In genomic region chr20:653590-654426, GRCh38 we compare ENCODE assay signal across 8 cellular contexts. TPM values are rescaled to one million over a fixed set of nuclear protein-coding genes. Genes with fewer than 3 reads are reported as not detected.
A peak's percentile ranks its signal among the peaks of the same experiment; 100 is the strongest.
DNase-seq lines count a peak whose midpoint lies in the region; ATAC-seq and TF ChIP-seq lines count a peak whose summit lies in the region.

No MANE protein-coding gene starts in this region.

- no peak for ATAC-seq in activated T-cell treated with anti-CD3 and anti-CD28 coated beads, Interleukin-2, amount 50 U/mL, for 72 hours (replicated peaks in 1 of 2)

- peaks cover 0 to 1% (median 0%) of the 10 kb centered on the region in 4 donors for H3K36me3 ChIP-seq in transverse colon

- H3K9me3 Mint-ChIP-seq in activated T-cell treated with anti-CD3 and anti-CD28 coated beads, Interleukin-2, amount 50 U/mL, for 72 hours, result no peaks in the 10 kb centered on the region

- WGBS in lower leg skin, 2 donors, result 23 to 26% methylated on average over 26 to 30 of the region's 31 CpGs
- WGBS in transverse colon (ENCODE audit: low coverage in 1 of 2), 2 donors, result 19 to 38% methylated on average over 1 to 30 of the region's 31 CpGs

- peak overlapping the region; percentile 39 for H3K27ac Mint-ChIP-seq in activated T-cell treated with anti-CD3 and anti-CD28 coated beads, Interleukin-2, amount 50 U/mL, for 72 hours

- H3K27me3 ChIP-seq in transverse colon, result peaks cover 10% of the 10 kb centered on the region

- peaks cover 49% of the 10 kb centered on the region for H3K27me3 Mint-ChIP-seq in activated T-cell treated with anti-CD3 and anti-CD28 coated beads, Interleukin-2, amount 50 U/mL, for 72 hours (ENCODE audit: low read depth)

- no peak for TF ChIP-seq EP300 in transverse colon (IDR thresholded peaks at IDR 0.05; ENCODE audit: low read depth)

- no peaks in the 10 kb centered on the region for H3K9me3 ChIP-seq in transverse colon

- peaks cover 2 to 5% of the 10 kb centered on the region in 2 donors for H3K36me3 Mint-ChIP-seq in activated T-cell treated with anti-CD3 and anti-CD28 coated beads, Interleukin-2, amount 50 U/mL, for 72 hours (ENCODE audit: insufficient read depth in 2 of 2)

- TF ChIP-seq CTCF in astrocyte of the spinal cord (IDR thresholded peaks at IDR 0.05; ENCODE audit: low read depth, low read length), result no peak
- no peak for TF ChIP-seq CTCF in lower leg skin (IDR thresholded peaks at IDR 0.05)
- TF ChIP-seq CTCF in transverse colon (IDR thresholded peaks at IDR 0.05), result no peak

- TF ChIP-seq POLR2A in lower leg skin (IDR thresholded peaks at IDR 0.05), result no peak
- no peak for TF ChIP-seq POLR2A in transverse colon (IDR thresholded peaks at IDR 0.05)

- H3K27ac ChIP-seq in transverse colon, result peak overlapping the region; percentile 76 to 89 (median 81)

- no peak for DNase-seq in activated T-cell treated with anti-CD3 and anti-CD28 coated beads, Interleukin-2, amount 50 U/mL, for 72 hours
- no peak for DNase-seq in activated T-cell treated with anti-CD3 and anti-CD28 coated beads, Interleukin-2, amount 50 U/mL, for 1 hour
- no peak for DNase-seq in astrocyte of the spinal cord (ENCODE audit: low read depth, low spot score)
- no peak for DNase-seq in lower leg skin (ENCODE audit: low spot score in 2 of 2)
- DNase-seq in transverse colon, result peak; percentile 22
- no peak for DNase-seq in NCI-H128 (lab: John Stamatoyannopoulos, UW; ENCODE audit: unreplicated experiment)
- no peak for DNase-seq in cerebellum (ENCODE audit: low spot score)
- no peak for DNase-seq in NK-92 (lab: John Stamatoyannopoulos, UW; ENCODE audit: unreplicated experiment)

- peak overlapping the region; percentile 78 to 80 for H3K4me3 Mint-ChIP-seq in activated T-cell treated with anti-CD3 and anti-CD28 coated beads, Interleukin-2, amount 50 U/mL, for 72 hours

- H3K4me1 Mint-ChIP-seq in activated T-cell treated with anti-CD3 and anti-CD28 coated beads, Interleukin-2, amount 50 U/mL, for 72 hours (ENCODE audit: low read depth), result peaks cover 20% of the 10 kb centered on the region

- intact Hi-C loops in lower leg skin (cut with DNase I; ENCODE audit: low total_unique reads) (no loop called here), transverse colon (cut with DNase I; ENCODE audit: low total_unique reads) (no loop called here)

- in situ Hi-C loops in astrocyte of the spinal cord (cut with HindIII; ENCODE audit: low sequenced_read_pairs) (no loop called here), transverse colon (cut with MboI; ENCODE audit: low pct_ligation_motif_present in 1 of 4, low pct_unique_long_range_greater_than_20kb in 1 of 4, low sequenced_read_pairs in 3 of 4) (loop anchor here in 1 of 4 donors (10.0 kb wide), 1 partner anchor 89 kb away; no protein-coding TSS in a partner anchor)

- H3K4me1 ChIP-seq in transverse colon, result peaks cover 0 to 22% (median 12%) of the 10 kb centered on the region in 4 donors

- H3K4me3 ChIP-seq in astrocyte of the spinal cord (ENCODE audit: low read depth, low read length) (peak overlapping the region; percentile 40), lower leg skin (ENCODE audit: low read depth, poor library complexity, severe bottlenecking) (peak overlapping the region; percentile 3), transverse colon (peak overlapping the region; percentile 14 to 80 (median 74))

RNA-seq across cellular contexts. Expression of gene SRXN1, which starts 0.8 kb away (rescaled TPM):
- 1 to 10 TPM; 5.6 to 9.7 TPM for total RNA-seq in activated T-cell treated with anti-CD3 and anti-CD28 coated beads, Interleukin-2, amount 50 U/mL, for 72 hours
- total RNA-seq in lower leg skin (10 to 100 TPM; 12.2 to 27.8 (median 15.3) TPM), transverse colon (10 to 100 TPM in 3 of 4 donors, 1 to 10 TPM in 1; 8.6 to 43.0 (median 21.2) TPM), cerebellum (6.5 TPM)

RNA-seq across cellular contexts. Expression of gene SCRT2, which starts 21.8 kb away (rescaled TPM):
- not detected for total RNA-seq in activated T-cell treated with anti-CD3 and anti-CD28 coated beads, Interleukin-2, amount 50 U/mL, for 72 hours
- total RNA-seq in lower leg skin (not detected), transverse colon (not detected), cerebellum (2.9 TPM)

RNA-seq across cellular contexts. Expression of gene TCF15, which starts 43.7 kb away (rescaled TPM):
- total RNA-seq in activated T-cell treated with anti-CD3 and anti-CD28 coated beads, Interleukin-2, amount 50 U/mL, for 72 hours, result not detected
- under 1 TPM in 1 of 4 donors, not detected in 3; 0.71 TPM for total RNA-seq in lower leg skin
- total RNA-seq in transverse colon, result not detected
- total RNA-seq in cerebellum, result 0.36 TPM

Comparison
In these comparisons a context has a peak if more than half of its experiments do, and no peak if none do; other contexts are left out.
1. H3K4me3 ChIP-seq: peak in every context shown above with its lines; median percentile 74 in transverse colon; 40 in astrocyte of the spinal cord; 3 in lower leg skin.